1 cellular context compared by ENCODE assay signal in the genomic region with DNA sequence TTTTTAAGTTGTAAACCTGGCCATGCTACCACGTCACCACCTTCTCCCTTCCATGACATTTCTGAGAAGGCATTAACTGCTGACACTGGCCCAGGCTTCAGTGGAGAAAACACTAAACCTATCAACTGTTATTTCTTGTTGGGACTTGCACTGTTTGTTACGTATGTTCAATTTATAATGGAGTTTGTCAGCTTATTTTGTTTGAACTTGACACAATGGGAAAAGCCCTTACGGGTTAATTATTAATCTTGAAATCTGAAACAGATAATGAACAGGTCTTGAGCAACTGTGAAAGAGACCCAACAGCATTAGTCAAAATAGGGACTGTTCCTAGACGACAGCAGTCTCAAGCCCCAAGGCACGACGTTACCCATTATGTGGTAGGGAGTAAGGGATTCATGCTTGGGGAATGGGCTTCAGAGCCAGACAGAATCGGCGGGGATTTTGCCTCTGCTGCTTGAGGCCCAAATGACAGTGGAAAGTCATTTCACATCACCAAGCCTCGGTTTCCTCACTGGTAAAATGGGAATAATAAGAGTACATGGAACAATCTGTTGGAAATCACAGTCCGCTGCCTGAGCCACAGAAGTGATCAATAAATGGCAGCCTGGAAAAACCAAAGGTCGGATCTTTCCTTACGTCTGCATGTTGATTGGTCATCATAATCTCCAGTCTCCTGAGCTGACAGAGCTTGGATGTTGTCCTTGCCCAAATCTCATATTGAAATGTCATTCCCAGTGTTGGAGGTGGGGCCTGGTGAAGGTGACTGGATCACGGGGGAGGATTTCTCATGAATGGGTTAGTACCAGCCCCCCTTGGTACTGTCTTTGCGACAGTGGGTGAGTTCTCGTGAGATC.
TF ChIP-seq lines count a peak whose summit lies in the region.

No MANE protein-coding gene starts in this region.

TF ChIP-seq in HEK293, 187 proteins besides CTCF, POLR2A, EP300 and RAD21 (continued from another document):
- TF ChIP-seq ZNF280D (tag by site-specific recombination; IDR thresholded peaks at IDR 0.05) = no peak
- TF ChIP-seq ZBTB10 (tag by site-specific recombination; IDR thresholded peaks at IDR 0.05) = no peak
- TF ChIP-seq ZNF426 (tag by site-specific recombination; IDR thresholded peaks at IDR 0.05) = no peak
- no peak for TF ChIP-seq ZNF529 (tag by site-specific recombination; IDR thresholded peaks at IDR 0.05; ENCODE audit: insufficient replicate concordance)
- TF ChIP-seq ZNF645 (tag by site-specific recombination; IDR thresholded peaks at IDR 0.05) = no peak
